In genomic region chr19:47275866-47276461, GRCh38 we compare ENCODE assay signal across 10 cellular contexts. TPM values are rescaled to one million over a fixed set of nuclear protein-coding genes. Genes with fewer than 3 reads are reported as not detected.
DNase-seq lines count a peak whose midpoint lies in the region; ATAC-seq, FAIRE-seq and TF ChIP-seq lines count a peak whose summit lies in the region.
"Had no signal": no experiment of that assay in that cellular context is flagged by ENCODE, and none has a peak within 500 bp of the region (broad histone marks: within the 10 kb centered on the region; RNA-seq: fewer than 3 reads in every experiment).

No MANE protein-coding gene starts in this region.

- no peaks in the 10 kb centered on the region for H3K9me3 Mint-ChIP-seq in activated CD4-positive, alpha-beta T cell treated with anti-CD3 and anti-CD28 coated beads, Interleukin-2, amount 10 ng/mL, durations not matched to agents 7 days and 5 days
- H3K9me3 Mint-ChIP-seq in activated naive CD8-positive, alpha-beta T cell treated with anti-CD3 and anti-CD28 coated beads for 36 hours = no peaks in the 10 kb centered on the region

- H3K4me1 Mint-ChIP-seq in activated CD4-positive, alpha-beta T cell treated with anti-CD3 and anti-CD28 coated beads, Interleukin-2, amount 10 ng/mL, durations not matched to agents 7 days and 5 days = peaks cover 32% of the 10 kb centered on the region
- peaks cover 17% of the 10 kb centered on the region for H3K4me1 Mint-ChIP-seq in activated naive CD8-positive, alpha-beta T cell treated with anti-CD3 and anti-CD28 coated beads for 36 hours

- H3K27ac ChIP-seq in kidney (ENCODE audit: low read depth in 2 of 2, low read length in 2 of 2) = peak overlapping the region; percentile 61 to 85
- peak overlapping the region; percentile 87 to 91 for H3K27ac ChIP-seq in thoracic aorta

- H3K4me1 ChIP-seq in kidney (ENCODE audit: control insufficient read depth in 1 of 2, insufficient read depth in 1 of 2, low read depth in 1 of 2, low read length in 2 of 2) (peaks cover 0 to 14% of the 10 kb centered on the region in 2 donors), thoracic aorta (ENCODE audit: control insufficient read depth in 1 of 2, low read depth in 2 of 2) (peaks cover 11 to 64% of the 10 kb centered on the region in 2 donors)

- H3K27ac Mint-ChIP-seq in activated CD4-positive, alpha-beta T cell treated with anti-CD3 and anti-CD28 coated beads, Interleukin-2, amount 10 ng/mL, durations not matched to agents 7 days and 5 days = no peak overlapping the region
- H3K27ac Mint-ChIP-seq in activated naive CD8-positive, alpha-beta T cell treated with anti-CD3 and anti-CD28 coated beads for 36 hours = no peak overlapping the region

- no peaks in the 10 kb centered on the region for H3K27me3 Mint-ChIP-seq in activated CD4-positive, alpha-beta T cell treated with anti-CD3 and anti-CD28 coated beads, Interleukin-2, amount 10 ng/mL, durations not matched to agents 7 days and 5 days
- no peaks in the 10 kb centered on the region for H3K27me3 Mint-ChIP-seq in activated naive CD8-positive, alpha-beta T cell treated with anti-CD3 and anti-CD28 coated beads for 36 hours

- no peaks in the 10 kb centered on the region for H3K9me3 ChIP-seq in kidney (ENCODE audit: control insufficient read depth in 1 of 2, low read length in 2 of 2)
- no peaks in the 10 kb centered on the region for H3K9me3 ChIP-seq in thoracic aorta

- peak overlapping the region in 1 of 2 donors; percentile 46 for H3K4me3 ChIP-seq in kidney (ENCODE audit: low read length in 2 of 2)
- H3K4me3 ChIP-seq in thoracic aorta = peak overlapping the region; percentile 91

- no peak for DNase-seq in activated CD4-positive, alpha-beta T cell treated with anti-CD3 and anti-CD28 coated beads, Interleukin-2, amount 10 ng/mL, durations not matched to agents 7 days and 5 days
- DNase-seq in activated CD4-positive, alpha-beta T cell treated with anti-CD3 and anti-CD28 coated beads for 48 hours = no peak
- DNase-seq in activated naive CD8-positive, alpha-beta T cell treated with anti-CD3 and anti-CD28 coated beads for 36 hours = no peak
- peak; percentile 92 for DNase-seq in kidney
- no peak for DNase-seq in thoracic aorta (ENCODE audit: low spot score)
- DNase-seq in H4 (ENCODE audit: low spot score) = no peak
- DNase-seq in activated CD4-positive, alpha-beta T cell treated with anti-CD3 and anti-CD28 coated beads for 4 hours = no peak
- DNase-seq: activated naive CD4-positive, alpha-beta T cell had no signal

- H3K27me3 ChIP-seq in thoracic aorta (replicated peaks; ENCODE audit: insufficient read depth) = no peaks in the 10 kb centered on the region

- H3K9ac ChIP-seq in kidney (ENCODE audit: low read length in 2 of 2) = peak overlapping the region in 1 of 2 donors; percentile 34

- CTCF ChIA-PET in activated CD4-positive, alpha-beta T cell treated with anti-CD3 and anti-CD28 coated beads, Interleukin-2, amount 10 ng/mL, durations not matched to agents 7 days and 5 days (lab: Charles Lee) = interaction anchor here (0.6 to 2.8 kb wide), 11 partner anchors 9 to 208 kb away, joined by 3 to 9 read pairs (median 3); partner anchors contain the start of genes CCDC9, DHX34 and KPTN

- peaks cover 17% of the 10 kb centered on the region for H3K36me3 Mint-ChIP-seq in activated CD4-positive, alpha-beta T cell treated with anti-CD3 and anti-CD28 coated beads, Interleukin-2, amount 10 ng/mL, durations not matched to agents 7 days and 5 days (ENCODE audit: low read depth)
- peaks cover 11% of the 10 kb centered on the region for H3K36me3 Mint-ChIP-seq in activated naive CD8-positive, alpha-beta T cell treated with anti-CD3 and anti-CD28 coated beads for 36 hours

- H3K4me3 Mint-ChIP-seq in activated CD4-positive, alpha-beta T cell treated with anti-CD3 and anti-CD28 coated beads, Interleukin-2, amount 10 ng/mL, durations not matched to agents 7 days and 5 days = peak overlapping the region; percentile 67
- peak overlapping the region; percentile 76 for H3K4me3 Mint-ChIP-seq in activated naive CD8-positive, alpha-beta T cell treated with anti-CD3 and anti-CD28 coated beads for 36 hours

- POLR2A ChIA-PET in activated CD4-positive, alpha-beta T cell treated with anti-CD3 and anti-CD28 coated beads, Interleukin-2, amount 10 ng/mL, durations not matched to agents 7 days and 5 days (lab: Charles Lee) = no interaction called here

- ATAC-seq in thoracic aorta (ENCODE audit: insufficient number of reproducible peaks, low FRiP score, low read depth) (no peak), GM21447 (IDR thresholded peaks at IDR 0.05; ENCODE audit: unreplicated experiment) (no peak)
- ATAC-seq: sciatic nerve had no signal

- TF ChIP-seq CTCF in kidney (IDR thresholded peaks at IDR 0.05; ENCODE audit: borderline replicate concordance, extremely low read depth, insufficient read depth) (no peak), thoracic aorta (IDR thresholded peaks at IDR 0.05) (no peak)

- H3K36me3 ChIP-seq in kidney (ENCODE audit: control insufficient read depth in 1 of 2, insufficient read depth in 2 of 2, low read length in 2 of 2) (peaks cover 0 to 3% of the 10 kb centered on the region in 2 donors), thoracic aorta (peaks cover 9% of the 10 kb centered on the region)

- intact Hi-C loops in kidney (cut with DNase I) = no loop called here

- no peak for FAIRE-seq in kidney (lab: Jason Lieb, UNC)

RNA-seq across cellular contexts. Expression of gene INAFM1, which starts 1.3 kb away (rescaled TPM):
- 10 to 100 TPM; 12.8 to 14.9 TPM for total RNA-seq in activated CD4-positive, alpha-beta T cell treated with anti-CD3 and anti-CD28 coated beads, Interleukin-2, amount 10 ng/mL, durations not matched to agents 7 days and 5 days
- total RNA-seq in activated naive CD8-positive, alpha-beta T cell treated with anti-CD3 and anti-CD28 coated beads for 36 hours = 10 to 100 TPM in 1 of 2 experiments, 1 to 10 TPM in 1; 9.8 to 10.6 TPM
- 28.4 TPM for total RNA-seq in kidney
- 17.0 TPM for polyA plus RNA-seq in kidney (ENCODE audit: insufficient read depth, low read depth, low replicate concordance)
- 10 to 100 TPM; 10.3 to 18.6 TPM for total RNA-seq in thoracic aorta
- total RNA-seq in H4 (2014; rRNA removed; shearing (Covaris generic)) = 5.7 and 7.2 TPM in 2 replicates

RNA-seq across cellular contexts. Expression of gene CCDC9, which starts 19.6 kb away (rescaled TPM):
- 10 to 100 TPM; 20.4 to 24.1 TPM for total RNA-seq in activated CD4-positive, alpha-beta T cell treated with anti-CD3 and anti-CD28 coated beads, Interleukin-2, amount 10 ng/mL, durations not matched to agents 7 days and 5 days
- total RNA-seq in activated naive CD8-positive, alpha-beta T cell treated with anti-CD3 and anti-CD28 coated beads for 36 hours = 10 to 100 TPM; 28.4 to 29.3 TPM
- total RNA-seq in kidney = 49.0 TPM
- 14.0 TPM for polyA plus RNA-seq in kidney (ENCODE audit: insufficient read depth, low read depth, low replicate concordance)
- 10 to 100 TPM; 26.7 to 38.9 TPM for total RNA-seq in thoracic aorta
- total RNA-seq in H4 (2014; rRNA removed; shearing (Covaris generic)) = 3.4 and 3.6 TPM in 2 replicates

RNA-seq across cellular contexts. Expression of gene C5AR1, which starts 33.7 kb away (rescaled TPM):
- 1 to 10 TPM; 1.0 to 1.2 TPM for total RNA-seq in activated CD4-positive, alpha-beta T cell treated with anti-CD3 and anti-CD28 coated beads, Interleukin-2, amount 10 ng/mL, durations not matched to agents 7 days and 5 days
- total RNA-seq in activated naive CD8-positive, alpha-beta T cell treated with anti-CD3 and anti-CD28 coated beads for 36 hours = 1 to 10 TPM; 1.4 to 1.8 TPM
- total RNA-seq in kidney = 26.6 TPM
- polyA plus RNA-seq in kidney (ENCODE audit: insufficient read depth, low read depth, low replicate concordance) = 6.5 TPM
- 10 to 100 TPM; 37.6 to 51.9 TPM for total RNA-seq in thoracic aorta
- total RNA-seq in H4 (2014; rRNA removed; shearing (Covaris generic)) = 0.04 TPM in 1 of 2 replicates, not detected in the other

RNA-seq across cellular contexts. Expression of gene BBC3, which starts 45.0 kb away (rescaled TPM):
- 10 to 100 TPM; 12.8 to 19.0 TPM for total RNA-seq in activated CD4-positive, alpha-beta T cell treated with anti-CD3 and anti-CD28 coated beads, Interleukin-2, amount 10 ng/mL, durations not matched to agents 7 days and 5 days
- total RNA-seq in activated naive CD8-positive, alpha-beta T cell treated with anti-CD3 and anti-CD28 coated beads for 36 hours = 10 to 100 TPM; 12.5 to 13.3 TPM
- total RNA-seq in kidney (14.2 TPM), thoracic aorta (10 to 100 TPM in 1 of 2 donors, 1 to 10 TPM in 1; 6.5 to 21.4 TPM)
- polyA plus RNA-seq in kidney (ENCODE audit: insufficient read depth, low read depth, low replicate concordance) = 3.2 TPM
- total RNA-seq in H4 (2014; rRNA removed; shearing (Covaris generic)) = 3.3 and 3.7 TPM in 2 replicates

RNA-seq across cellular contexts. Expression of gene C5AR2, which starts 56.0 kb away (rescaled TPM):
- total RNA-seq in activated CD4-positive, alpha-beta T cell treated with anti-CD3 and anti-CD28 coated beads, Interleukin-2, amount 10 ng/mL, durations not matched to agents 7 days and 5 days = under 1 TPM; 0.25 to 0.37 TPM
- total RNA-seq in activated naive CD8-positive, alpha-beta T cell treated with anti-CD3 and anti-CD28 coated beads for 36 hours = not detected
- 2.5 TPM for total RNA-seq in kidney
- polyA plus RNA-seq in kidney (ENCODE audit: insufficient read depth, low read depth, low replicate concordance) = 3.0 TPM
- 10 to 100 TPM; 10.3 to 25.7 TPM for total RNA-seq in thoracic aorta
- 0.08 TPM in 1 of 2 replicates, not detected in the other for total RNA-seq in H4 (2014; rRNA removed; shearing (Covaris generic))

Comparison
In these comparisons a context has a peak if more than half of its experiments do, and no peak if none do; other contexts are left out.
1. RNA of gene C5AR1, which starts 33.7 kb away (total RNA-seq): 37.6 to 51.9 TPM in thoracic aorta and 26.6 TPM in kidney (single experiment); 1.4 to 1.8 TPM in activated naive CD8-positive, alpha-beta T cell treated with anti-CD3 and anti-CD28 coated beads for 36 hours, 1.0 to 1.2 TPM in activated CD4-positive, alpha-beta T cell treated with anti-CD3 and anti-CD28 coated beads, Interleukin-2, amount 10 ng/mL, durations not matched to agents 7 days and 5 days and 0.04 TPM in H4; every median in the first group is over 10 times any median in the second.